Comparison of ENCODE assay signal across 8 cellular contexts in genomic region chr1:192580351-192580962, GRCh38. TPM values are rescaled to one million over a fixed set of nuclear protein-coding genes. Genes with fewer than 3 reads are reported as not detected.
DNase-seq lines count a peak whose midpoint lies in the region; ATAC-seq and TF ChIP-seq lines count a peak whose summit lies in the region.

No MANE protein-coding gene starts in this region.

- H3K27me3 Mint-ChIP-seq in T-helper 17 cell = no peaks in the 10 kb centered on the region

- H3K27ac Mint-ChIP-seq in T-helper 17 cell = peak overlapping the region; percentile 98

- TF ChIP-seq CTCF in fibroblast of the aortic adventitia (IDR thresholded peaks at IDR 0.05; ENCODE audit: insufficient read depth, low read length) = peak; percentile 63

- H3K4me3 ChIP-seq in fibroblast of the aortic adventitia (ENCODE audit: low read depth, low read length) = no peak overlapping the region

- no peaks in the 10 kb centered on the region for H3K36me3 Mint-ChIP-seq in T-helper 17 cell (ENCODE audit: low read depth)

- peak; percentile 62 for DNase-seq in Daoy (ENCODE audit: low read depth)
- DNase-seq in T-helper 17 cell = no peak
- DNase-seq in fibroblast of the aortic adventitia (ENCODE audit: low read depth) = peak; percentile 82
- DNase-seq in renal cortical epithelial cell (ENCODE audit: low read depth) = peak; percentile 73
- no peak for DNase-seq in amniotic stem cell (lab: John Stamatoyannopoulos, UW)
- DNase-seq in NCI-H1436 (lab: John Stamatoyannopoulos, UW) = no peak

- H3K4me3 Mint-ChIP-seq in T-helper 17 cell = peak overlapping the region; percentile 67

- peak; percentile 29 for ATAC-seq in GM19035 (IDR thresholded peaks at IDR 0.05; ENCODE audit: unreplicated experiment)
- peak; percentile 37 for ATAC-seq in HG03378 (IDR thresholded peaks at IDR 0.05; ENCODE audit: unreplicated experiment)
- peak; percentile 41 for ATAC-seq in T-helper 17 cell

- peaks cover 30% of the 10 kb centered on the region for H3K4me1 Mint-ChIP-seq in T-helper 17 cell

- no peaks in the 10 kb centered on the region for H3K9me3 ChIP-seq in T-helper 17 cell (ENCODE audit: control insufficient read depth, low read length, poor library complexity, severe bottlenecking)

RNA-seq across cellular contexts. Expression of gene RGS1, which starts 4.9 kb away (rescaled TPM):
- total RNA-seq in Daoy (2014; rRNA removed; shearing (Covaris generic)) = not detected in 2 replicates
- total RNA-seq in T-helper 17 cell = 100 to 1,000 TPM; 387 to 736 TPM
- total RNA-seq in fibroblast of the aortic adventitia (ENCODE audit: low replicate concordance) = not detected in 2 replicates
- not detected in 2 replicates for total RNA-seq in renal cortical epithelial cell

RNA-seq across cellular contexts. Expression of gene RGS13, which starts 55.5 kb away (rescaled TPM):
- total RNA-seq in Daoy (2014; rRNA removed; shearing (Covaris generic)) = not detected in 2 replicates
- total RNA-seq in T-helper 17 cell = under 1 TPM; 0.05 to 0.26 TPM
- total RNA-seq in fibroblast of the aortic adventitia (ENCODE audit: low replicate concordance) = not detected in 2 replicates
- not detected in 2 replicates for total RNA-seq in renal cortical epithelial cell

Comparison
In these comparisons a context has a peak if more than half of its experiments do, and no peak if none do; other contexts are left out.
1. DNase-seq: peak in Daoy (single experiment), fibroblast of the aortic adventitia (single experiment) and renal cortical epithelial cell (single experiment); none in T-helper 17 cell (0 of 3), amniotic stem cell (single experiment) and NCI-H1436 (single experiment).
2. RNA of gene RGS1, which starts 4.9 kb away (total RNA-seq): 387 to 736 TPM in T-helper 17 cell; not detected in Daoy, not detected in fibroblast of the aortic adventitia and not detected in renal cortical epithelial cell; every median in the first group is over 100 times any median in the second.
3. Peak in every context shown above with its lines, with median percentiles within 50 percentile points of each other: ATAC-seq.